ENCODE assay signal across 13 cellular contexts in genomic region chr9:86754581-86754980, GRCh38.
A peak's percentile ranks its signal among the peaks of the same experiment; 100 is the strongest.
DNase-seq lines count a peak whose midpoint lies in the region; ATAC-seq, FAIRE-seq and TF ChIP-seq lines count a peak whose summit lies in the region.
"Had no signal": no experiment of that assay in that cellular context is flagged by ENCODE, and none has a peak within 500 bp of the region (broad histone marks: within the 10 kb centered on the region; RNA-seq: fewer than 3 reads in every experiment).

No MANE protein-coding gene starts in this region.

- H3K9me3 ChIP-seq in mammary epithelial cell (replicated peaks; ENCODE audit: insufficient read depth, low read length) (no peaks in the 10 kb centered on the region), esophagus muscularis mucosa (no peaks in the 10 kb centered on the region), small intestine (ENCODE audit: control insufficient read depth, low read depth) (no peaks in the 10 kb centered on the region), colonic mucosa (no peaks in the 10 kb centered on the region)

- H4K20me1 ChIP-seq in mammary epithelial cell (ENCODE audit: insufficient read depth, low read length), result no peaks in the 10 kb centered on the region
- no peaks in the 10 kb centered on the region for H4K20me1 ChIP-seq in GM23338 (replicated peaks; ENCODE audit: insufficient read depth)
- H4K20me1 ChIP-seq: BLaER1 treated with 17β-estradiol and CSF1 and Interleukin-3, amounts not matched to agents 10 nM and 100 nM had no signal

- 0% methylated on average over 1 of the region's 1 CpG for WGBS in mammary epithelial cell (ENCODE audit: low coverage, missing lambda C conversion rate)
- 90% methylated on average over 1 of the region's 1 CpG for WGBS in esophagus muscularis mucosa
- WGBS in small intestine, 3 donors, result 30 to 57% (median 48%) methylated on average over 1 of the region's 1 CpG

- H3K79me2 ChIP-seq in mammary epithelial cell (ENCODE audit: insufficient read depth, low read length), result no peaks in the 10 kb centered on the region
- no peaks in the 10 kb centered on the region for H3K79me2 ChIP-seq in GM23338 (replicated peaks; ENCODE audit: insufficient read depth)

- no peaks in the 10 kb centered on the region for H3K9me3 Mint-ChIP-seq in GM23338

- H3K36me3 Mint-ChIP-seq in GM23338 (ENCODE audit: low read depth), result no peaks in the 10 kb centered on the region
- H3K36me3 Mint-ChIP-seq: CD4-positive, CD25-positive, alpha-beta regulatory T cell; IgD-negative memory B cell had no signal

- no peaks in the 10 kb centered on the region for H3K36me3 ChIP-seq in mammary epithelial cell (ENCODE audit: insufficient read depth, low read length)
- no peaks in the 10 kb centered on the region for H3K36me3 ChIP-seq in esophagus muscularis mucosa
- H3K36me3 ChIP-seq in small intestine (ENCODE audit: control insufficient read depth in 2 of 2, insufficient read depth in 2 of 2, low read length in 2 of 2), result no peaks in the 10 kb centered on the region
- H3K36me3 ChIP-seq in GM23338 (ENCODE audit: insufficient read depth), result no peaks in the 10 kb centered on the region
- no peaks in the 10 kb centered on the region for H3K36me3 ChIP-seq in colonic mucosa
- H3K36me3 ChIP-seq: BLaER1 treated with 17β-estradiol and CSF1 and Interleukin-3, amounts not matched to agents 10 nM and 100 nM had no signal

- H3K4me1 Mint-ChIP-seq in GM23338, result peaks cover 2% of the 10 kb centered on the region; the same call in 1 of the 3 replicates
- H3K4me1 Mint-ChIP-seq: CD4-positive, CD25-positive, alpha-beta regulatory T cell; IgD-negative memory B cell had no signal

- CTCF ChIA-PET in mammary epithelial cell (lab: Charles Lee; ENCODE audit: low non-redundant PET), result no interaction called here

- H3K4me2 ChIP-seq in mammary epithelial cell (ENCODE audit: insufficient read depth, low read depth, low read length), result no peak overlapping the region
- no peak overlapping the region for H3K4me2 ChIP-seq in GM23338
- H3K4me2 ChIP-seq: BLaER1 treated with 17β-estradiol and CSF1 and Interleukin-3, amounts not matched to agents 10 nM and 100 nM had no signal

- no TSS peak for BruUV-seq in mammary epithelial cell (replicated peaks; lab: Mats Ljungman, UMichigan)

- TF ChIP-seq POLR2A in esophagus muscularis mucosa (IDR thresholded peaks at IDR 0.05; ENCODE audit: low read depth), result no peak

- no peak for FAIRE-seq in small intestine (lab: Jason Lieb, UNC)

- H3K9ac ChIP-seq in mammary epithelial cell (ENCODE audit: insufficient read depth, low read length) (no peak overlapping the region), colonic mucosa (ENCODE audit: low read depth in 2 of 2, low read length in 2 of 2) (no peak overlapping the region)
- H3K9ac ChIP-seq: BLaER1 treated with 17β-estradiol and CSF1 and Interleukin-3, amounts not matched to agents 10 nM and 100 nM had no signal

- TF ChIP-seq CTCF in mammary epithelial cell (conservative IDR thresholded peaks at IDR 0.05 in 1 of 2, IDR thresholded peaks at IDR 0.05 in 1 of 2; ENCODE audit: extremely low read depth in 1 of 2, insufficient read depth in 1 of 2, low read depth in 1 of 2, low read length in 2 of 2) (no peak), esophagus muscularis mucosa (IDR thresholded peaks at IDR 0.05) (no peak), GM23338 (conservative IDR thresholded peaks at IDR 0.05; ENCODE audit: low read depth in 2 of 2) (no peak), colonic mucosa (IDR thresholded peaks at IDR 0.05) (no peak)

- H3K27ac ChIP-seq in mammary epithelial cell (ENCODE audit: insufficient read depth, low read depth, low read length), result no peak overlapping the region
- H3K27ac ChIP-seq in esophagus muscularis mucosa (replicated peaks in 1 of 4), result no peak overlapping the region
- H3K27ac ChIP-seq in small intestine (ENCODE audit: low read depth in 1 of 2, low read length in 1 of 2), result no peak overlapping the region
- H3K27ac ChIP-seq in GM23338 (ENCODE audit: low read depth), result no peak overlapping the region
- no peak overlapping the region for H3K27ac ChIP-seq in colonic mucosa
- H3K27ac ChIP-seq: BLaER1 treated with 17β-estradiol and CSF1 and Interleukin-3, amounts not matched to agents 10 nM and 100 nM had no signal

- no peak overlapping the region for H2AFZ ChIP-seq in mammary epithelial cell (ENCODE audit: low read depth, low read length)
- no peak overlapping the region for H2AFZ ChIP-seq in GM23338

- no peak overlapping the region for H3K27ac Mint-ChIP-seq in GM23338
- H3K27ac Mint-ChIP-seq: CD4-positive, CD25-positive, alpha-beta regulatory T cell; IgD-negative memory B cell had no signal

- H3K27me3 Mint-ChIP-seq in GM23338 (ENCODE audit: insufficient read depth, low read depth, poor library complexity), result peaks cover 5% of the 10 kb centered on the region
- H3K27me3 Mint-ChIP-seq: CD4-positive, CD25-positive, alpha-beta regulatory T cell had no signal

- no peaks in the 10 kb centered on the region for H3F3A ChIP-seq in GM23338 (replicated peaks; ENCODE audit: low read depth)

- H3K4me1 ChIP-seq in mammary epithelial cell (ENCODE audit: insufficient read depth, low read length) (peaks cover 3% of the 10 kb centered on the region), esophagus muscularis mucosa (peaks cover 0 to 14% (median 9%) of the 10 kb centered on the region in 4 donors), small intestine (ENCODE audit: control insufficient read depth in 2 of 2, insufficient read depth in 1 of 2, low read depth in 1 of 2, low read length in 1 of 2) (no peaks in the 10 kb centered on the region), GM23338 (ENCODE audit: insufficient read depth) (no peaks in the 10 kb centered on the region), colonic mucosa (no peaks in the 10 kb centered on the region)
- H3K4me1 ChIP-seq: BLaER1 treated with 17β-estradiol and CSF1 and Interleukin-3, amounts not matched to agents 10 nM and 100 nM had no signal

- no peak for ATAC-seq in GM23338

- in situ Hi-C loops in mammary epithelial cell (cut with MboI; ENCODE audit: low sequenced_read_pairs in 2 of 2), result no loop called here

- H3K4me3 ChIP-seq in mammary epithelial cell (replicated peaks in 1 of 3; ENCODE audit: insufficient read depth in 1 of 3, low read depth in 2 of 3, low read length in 3 of 3), result no peak overlapping the region
- H3K4me3 ChIP-seq in esophagus muscularis mucosa, result no peak overlapping the region
- H3K4me3 ChIP-seq in small intestine (ENCODE audit: low read depth in 1 of 2, low read length in 2 of 2), result no peak overlapping the region
- no peak overlapping the region for H3K4me3 ChIP-seq in GM23338
- H3K4me3 ChIP-seq in colonic mucosa, result no peak overlapping the region
- H3K4me3 ChIP-seq: BLaER1 treated with 17β-estradiol and CSF1 and Interleukin-3, amounts not matched to agents 10 nM and 100 nM had no signal

- dilution Hi-C loops in mammary epithelial cell (cut with HindIII; ENCODE audit: low sequenced_read_pairs), result no loop called here

- intact Hi-C loops in mammary epithelial cell (cut with micrococcal nuclease) (no loop called here), esophagus muscularis mucosa (cut with DNase I) (loop anchor here (5.0 kb wide), 1 partner anchor 52 kb away; no protein-coding TSS in a partner anchor), colonic mucosa (cut with DNase I) (no loop called here)

- peaks cover 5% of the 10 kb centered on the region; the same call in 1 of the 2 replicates for H3K9me2 ChIP-seq in GM23338 (ENCODE audit: insufficient read depth)

- TF ChIP-seq EP300 in esophagus muscularis mucosa (IDR thresholded peaks at IDR 0.05), result no peak

- no peaks in the 10 kb centered on the region for H3K27me3 ChIP-seq in mammary epithelial cell (ENCODE audit: insufficient read depth, low read length)
- H3K27me3 ChIP-seq in esophagus muscularis mucosa, result no peaks in the 10 kb centered on the region
- no peaks in the 10 kb centered on the region for H3K27me3 ChIP-seq in small intestine (ENCODE audit: control insufficient read depth in 2 of 2, insufficient read depth in 2 of 2, low read length in 2 of 2)
- H3K27me3 ChIP-seq in GM23338 (ENCODE audit: insufficient read depth), result no peaks in the 10 kb centered on the region
- no peaks in the 10 kb centered on the region for H3K27me3 ChIP-seq in colonic mucosa
- H3K27me3 ChIP-seq: BLaER1 treated with 17β-estradiol and CSF1 and Interleukin-3, amounts not matched to agents 10 nM and 100 nM had no signal

- no peak overlapping the region for H3K4me3 Mint-ChIP-seq in GM23338
- H3K4me3 Mint-ChIP-seq: CD4-positive, CD25-positive, alpha-beta regulatory T cell had no signal

- peak; percentile 51 for DNase-seq in NCI-H1105 (lab: John Stamatoyannopoulos, UW)
- DNase-seq in mammary epithelial cell, result peak; percentile 46
- DNase-seq in esophagus muscularis mucosa (ENCODE audit: extremely low spot score), result peak; percentile 70
- peak; percentile 62 for DNase-seq in small intestine
- DNase-seq in NAMALWA (ENCODE audit: low spot score), result no peak
- DNase-seq in GM23338 (ENCODE audit: low spot score), result no peak
- DNase-seq in colonic mucosa, result no peak
- DNase-seq: ACHN; CD4-positive, CD25-positive, alpha-beta regulatory T cell; DMS53; GF-D8 had no signal

TF ChIP-seq in GM23338, 12 proteins besides CTCF, POLR2A, EP300 and RAD21 (continues in another document):
- no peak for TF ChIP-seq CREB1 (CRISPR knock-in tag; IDR thresholded peaks at IDR 0.05; ENCODE audit: low read depth)
- no peak for TF ChIP-seq EZH2 (IDR thresholded peaks at IDR 0.05; ENCODE audit: low read depth, unreplicated experiment)
- TF ChIP-seq ETS1 (IDR thresholded peaks at IDR 0.05), result no peak
- TF ChIP-seq JUNB (IDR thresholded peaks at IDR 0.05; ENCODE audit: unreplicated experiment), result no peak
- no peak for TF ChIP-seq NANOG (IDR thresholded peaks at IDR 0.05; ENCODE audit: borderline replicate concordance)
- no peak for TF ChIP-seq EZH2phosphoT487 (IDR thresholded peaks at IDR 0.05; ENCODE audit: unreplicated experiment)
- no peak for TF ChIP-seq ZNF114 (CRISPR knock-in tag; IDR thresholded peaks at IDR 0.05)

Comparison
In these comparisons a context has a peak if more than half of its experiments do, and no peak if none do; other contexts are left out.
1. DNase-seq: peak in NCI-H1105 (single experiment), mammary epithelial cell (single experiment), esophagus muscularis mucosa (single experiment) and small intestine (single experiment); none in NAMALWA (single experiment), GM23338 (single experiment) and colonic mucosa (single experiment).